In the genomic region with DNA sequence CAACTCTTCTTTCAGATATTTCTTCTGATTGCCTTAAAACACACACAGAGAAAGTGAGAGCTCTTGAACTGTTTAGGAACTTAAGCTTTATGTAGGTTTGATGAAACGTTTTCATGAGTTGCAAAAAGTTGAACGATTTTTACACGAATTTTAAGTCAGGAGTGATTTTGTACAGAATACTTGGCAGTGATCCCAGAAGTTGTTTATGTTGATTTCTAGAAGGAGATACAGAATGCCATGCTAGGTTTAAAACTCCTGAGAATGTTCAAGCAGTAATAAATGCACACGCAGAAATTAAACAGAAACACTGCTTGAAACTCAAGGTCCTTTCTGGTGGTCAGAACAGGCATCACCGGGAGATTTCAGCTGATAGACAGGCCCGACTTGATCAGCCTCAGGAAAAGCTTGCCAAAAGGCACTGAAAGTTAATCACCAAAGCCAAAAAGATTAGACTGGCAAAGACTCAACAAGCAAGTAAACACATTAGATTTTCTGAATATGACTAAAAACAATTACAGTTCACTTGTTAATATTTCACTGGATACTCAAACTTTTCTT, we compare ENCODE assay signal across 24 cellular contexts.
A peak's percentile ranks its signal among the peaks of the same experiment; 100 is the strongest.
DNase-seq lines count a peak whose midpoint lies in the region; ATAC-seq and TF ChIP-seq lines count a peak whose summit lies in the region.
"Had no signal": no experiment of that assay in that cellular context is flagged by ENCODE, and none has a peak within 500 bp of the region (broad histone marks: within the 10 kb centered on the region; RNA-seq: fewer than 3 reads in every experiment).

No MANE protein-coding gene starts in this region.

- H3K27me3 ChIP-seq in HCT116 (ENCODE audit: insufficient read depth, low read length) (no peaks in the 10 kb centered on the region), adipocyte (replicated peaks; ENCODE audit: control insufficient read depth, insufficient read depth, low read length) (no peaks in the 10 kb centered on the region), parathyroid adenoma (ENCODE audit: control insufficient read depth, insufficient read depth, low read length) (no peaks in the 10 kb centered on the region), A673 (replicated peaks; ENCODE audit: insufficient read depth, low read depth, low read length, poor library complexity) (no peaks in the 10 kb centered on the region)
- no peaks in the 10 kb centered on the region for H3K27me3 ChIP-seq in CD8-positive, alpha-beta memory T cell (ENCODE audit: insufficient read depth, low read length, poor library complexity, severe bottlenecking)
- H3K27me3 ChIP-seq: heart left ventricle, left lung, sigmoid colon had no signal

- H3K27me3 Mint-ChIP-seq in CD8-positive, alpha-beta memory T cell: peaks cover 6 to 37% of the 10 kb centered on the region in 2 donors

- H3K4me3 ChIP-seq in HCT116 (replicated peaks in 1 of 2; ENCODE audit: low read depth in 1 of 2, low read length in 2 of 2) (no peak overlapping the region), adipocyte (ENCODE audit: low read length) (no peak overlapping the region), parathyroid adenoma (ENCODE audit: low read depth, low read length) (no peak overlapping the region), A673 (ENCODE audit: low read depth, low read length, poor library complexity, severe bottlenecking) (no peak overlapping the region)
- H3K4me3 ChIP-seq in CD8-positive, alpha-beta memory T cell (ENCODE audit: low read length): no peak overlapping the region
- H3K4me3 ChIP-seq: heart left ventricle, left lung, sigmoid colon had no signal

- intact Hi-C loops in HCT116 (cut with micrococcal nuclease): no loop called here
- intact Hi-C loops in A673 (cut with micrococcal nuclease; ENCODE audit: unreplicated experiment): no loop called here

- no peaks in the 10 kb centered on the region for H3K9me2 ChIP-seq in HCT116 (ENCODE audit: insufficient read depth)

- ATAC-seq in HCT116 (no peak), GM18858 (IDR thresholded peaks at IDR 0.05; ENCODE audit: unreplicated experiment) (no peak)
- ATAC-seq: CD8-positive, alpha-beta T cell; effector memory CD8-positive, alpha-beta T cell; heart left ventricle; left lung; natural killer cell had no signal

- H3K4me1 Mint-ChIP-seq in CD8-positive, alpha-beta memory T cell: no peaks in the 10 kb centered on the region
- H3K4me1 Mint-ChIP-seq: activated naive CD4-positive, alpha-beta T cell treated with anti-CD3 and anti-CD28 coated beads, Interleukin-2, amount 50 U/mL, for 24 hours; natural killer cell had no signal

- H3K9me3 Mint-ChIP-seq in CD8-positive, alpha-beta memory T cell: no peaks in the 10 kb centered on the region
- H3K9me3 Mint-ChIP-seq: activated naive CD4-positive, alpha-beta T cell treated with anti-CD3 and anti-CD28 coated beads, Interleukin-2, amount 50 U/mL, for 24 hours; activated T-helper 1 cell treated with anti-CD3 and anti-CD28 coated beads, Interleukin-12 subunit alpha, Interleukin-12 subunit beta, Interleukin-2, Interleukin-4 antibody, amounts not matched to agents 30 ng/mL and 10 ng/mL and 1 ng/mL, durations not matched to agents 14 hours and 24 hours and 36 hours; CD8-positive, alpha-beta T cell; effector memory CD8-positive, alpha-beta T cell; mesothelial cell of epicardium; natural killer cell had no signal

- H3K27ac ChIP-seq in HCT116 (ENCODE audit: low read depth, low read length) (no peak overlapping the region), parathyroid adenoma (no peak overlapping the region), A673 (ENCODE audit: low read depth, low read length, poor library complexity, severe bottlenecking) (no peak overlapping the region)
- no peak overlapping the region for H3K27ac ChIP-seq in CD8-positive, alpha-beta memory T cell (ENCODE audit: low read depth, low read length)
- H3K27ac ChIP-seq: heart left ventricle, left lung, sigmoid colon had no signal

- H3K9ac ChIP-seq in HCT116 (ENCODE audit: low read length) (no peak overlapping the region), adipocyte (ENCODE audit: low read length) (no peak overlapping the region), parathyroid adenoma (no peak overlapping the region)

- no peak overlapping the region for H3K27ac Mint-ChIP-seq in CD8-positive, alpha-beta memory T cell
- H3K27ac Mint-ChIP-seq: activated naive CD4-positive, alpha-beta T cell treated with anti-CD3 and anti-CD28 coated beads, Interleukin-2, amount 50 U/mL, for 24 hours; activated T-helper 1 cell treated with anti-CD3 and anti-CD28 coated beads, Interleukin-12 subunit alpha, Interleukin-12 subunit beta, Interleukin-2, Interleukin-4 antibody, amounts not matched to agents 30 ng/mL and 10 ng/mL and 1 ng/mL, durations not matched to agents 14 hours and 24 hours and 36 hours; CD8-positive, alpha-beta T cell; effector memory CD8-positive, alpha-beta T cell; mesothelial cell of epicardium; natural killer cell had no signal

- H3K9me3 ChIP-seq in HCT116 (ENCODE audit: control insufficient read depth in 1 of 2, insufficient read depth in 1 of 2, low read depth in 1 of 2, low read length in 2 of 2) (no peaks in the 10 kb centered on the region), adipocyte (ENCODE audit: control insufficient read depth, low read length) (no peaks in the 10 kb centered on the region), parathyroid adenoma (ENCODE audit: control insufficient read depth, low read length) (no peaks in the 10 kb centered on the region), A673 (ENCODE audit: low read depth, low read length, poor library complexity, severe bottlenecking) (no peaks in the 10 kb centered on the region)
- no peaks in the 10 kb centered on the region for H3K9me3 ChIP-seq in CD8-positive, alpha-beta memory T cell (ENCODE audit: low read length)
- H3K9me3 ChIP-seq: heart left ventricle, left lung, sigmoid colon had no signal

- RAD21 ChIA-PET in HCT116 (lab: Charles Lee; ENCODE audit: low non-redundant PET in 1 of 2, low total read pairs in 2 of 2, uncharacterized antibody in 2 of 2, unreplicated experiment in 2 of 2): no interaction called here

- no peak for TF ChIP-seq RAD21 in HCT116 (IDR thresholded peaks at IDR 0.05; ENCODE audit: low read depth)

- TF ChIP-seq POLR2A in HCT116 (IDR thresholded peaks at IDR 0.05; ENCODE audit: borderline replicate concordance, extremely low read depth, insufficient read depth, insufficient read length): no peak

- H3K4me2 ChIP-seq in HCT116 (ENCODE audit: low read length) (no peak overlapping the region), parathyroid adenoma (ENCODE audit: low read length) (peak overlapping the region; percentile 35)

- H3K4me1 ChIP-seq in HCT116 (ENCODE audit: control insufficient read depth in 1 of 2, insufficient read depth in 2 of 2, low read length in 2 of 2) (peaks cover 23 to 48% of the 10 kb centered on the region in 2 experiments), adipocyte (ENCODE audit: control insufficient read depth, insufficient read depth, low read length) (no peaks in the 10 kb centered on the region), parathyroid adenoma (no peaks in the 10 kb centered on the region), A673 (ENCODE audit: insufficient read depth, low read length, poor library complexity, severe bottlenecking) (no peaks in the 10 kb centered on the region)
- H3K4me1 ChIP-seq in CD8-positive, alpha-beta memory T cell (ENCODE audit: insufficient read depth, low read length): no peaks in the 10 kb centered on the region
- H3K4me1 ChIP-seq: left lung had no signal

- H3K4me3 Mint-ChIP-seq in CD8-positive, alpha-beta memory T cell: no peak overlapping the region
- H3K4me3 Mint-ChIP-seq: activated naive CD4-positive, alpha-beta T cell treated with anti-CD3 and anti-CD28 coated beads, Interleukin-2, amount 50 U/mL, for 24 hours; activated T-helper 1 cell treated with anti-CD3 and anti-CD28 coated beads, Interleukin-12 subunit alpha, Interleukin-12 subunit beta, Interleukin-2, Interleukin-4 antibody, amounts not matched to agents 30 ng/mL and 10 ng/mL and 1 ng/mL, durations not matched to agents 14 hours and 24 hours and 36 hours; CD8-positive, alpha-beta T cell; effector memory CD8-positive, alpha-beta T cell; mesothelial cell of epicardium; natural killer cell had no signal

- CTCF ChIA-PET in HCT116 (lab: Charles Lee) (no interaction called here), A673 (lab: Charles Lee) (no interaction called here)
- CTCF ChIA-PET in CD8-positive, alpha-beta memory T cell (lab: Charles Lee): no interaction called here

- H3K36me3 ChIP-seq in HCT116 (ENCODE audit: control insufficient read depth in 1 of 2, insufficient read depth in 2 of 2, low read length in 2 of 2): no peaks in the 10 kb centered on the region
- no peaks in the 10 kb centered on the region for H3K36me3 ChIP-seq in adipocyte (ENCODE audit: control insufficient read depth, insufficient read depth, low read length, severe bottlenecking)
- no peaks in the 10 kb centered on the region for H3K36me3 ChIP-seq in parathyroid adenoma (ENCODE audit: control insufficient read depth, insufficient read depth, low read length)
- H3K36me3 ChIP-seq in A673 (ENCODE audit: insufficient read depth, low read length, poor library complexity, severe bottlenecking): no peaks in the 10 kb centered on the region
- H3K36me3 ChIP-seq in CD8-positive, alpha-beta memory T cell (ENCODE audit: insufficient read depth, low read length): no peaks in the 10 kb centered on the region
- H3K36me3 ChIP-seq: heart left ventricle, left lung, sigmoid colon had no signal

- BruUV-seq in HCT116 (replicated peaks; lab: Mats Ljungman, UMichigan) (no TSS peak), A673 (replicated peaks; lab: Mats Ljungman, UMichigan) (no TSS peak)

- no peak for TF ChIP-seq CTCF in HCT116 (IDR thresholded peaks at IDR 0.05 in 2 of 3, conservative IDR thresholded peaks at IDR 0.05 in 1 of 3; ENCODE audit: borderline replicate concordance in 1 of 3, insufficient read depth in 1 of 3, low read depth in 2 of 3, low read length in 2 of 3)
- no peak for TF ChIP-seq CTCF in parathyroid adenoma (IDR thresholded peaks at IDR 0.05)
- no peak for TF ChIP-seq CTCF in A673 (conservative IDR thresholded peaks at IDR 0.05; ENCODE audit: low read depth, low read length)

- DNase-seq in HCT116 (ENCODE audit: low read depth, low spot score) (no peak), adipocyte (ENCODE audit: low read depth) (peak; percentile 70), fibroblast of peridontal ligament (ENCODE audit: extremely low read depth) (peak; percentile 60), A673 (ENCODE audit: low spot score) (no peak)
- no peak for DNase-seq in CD8-positive, alpha-beta memory T cell
- DNase-seq: activated CD4-positive, alpha-beta T cell treated with anti-CD3 and anti-CD28 coated beads for 48 hours; CD8-positive, alpha-beta T cell; DMS53; effector memory CD8-positive, alpha-beta T cell; HCEC 1CT; heart left ventricle; Karpas-422; left lung; natural killer cell; NCI-H1694 treated with DMSO at 0.1 percent for 48 hours; NCI-H69; Right ventricle myocardium superior; sigmoid colon; substantia nigra had no signal

- POLR2A ChIA-PET in HCT116 (lab: Charles Lee): no interaction called here
- POLR2A ChIA-PET in A673 (lab: Charles Lee; ENCODE audit: low non-redundant PET): no interaction called here
- POLR2A ChIA-PET in CD8-positive, alpha-beta memory T cell (lab: Charles Lee): no interaction called here

- no peaks in the 10 kb centered on the region for H4K20me1 ChIP-seq in HCT116 (ENCODE audit: insufficient read depth)

- no peaks in the 10 kb centered on the region for H3K36me3 Mint-ChIP-seq in CD8-positive, alpha-beta memory T cell
- H3K36me3 Mint-ChIP-seq: activated naive CD4-positive, alpha-beta T cell treated with anti-CD3 and anti-CD28 coated beads, Interleukin-2, amount 50 U/mL, for 24 hours; CD8-positive, alpha-beta T cell; mesothelial cell of epicardium; natural killer cell had no signal

- peak overlapping the region; percentile 41 for H2AFZ ChIP-seq in HCT116 (ENCODE audit: low read depth, low read length, poor library complexity, severe bottlenecking)
- H2AFZ ChIP-seq in parathyroid adenoma: peak overlapping the region; percentile 51

- no peaks in the 10 kb centered on the region for H3K79me2 ChIP-seq in HCT116 (ENCODE audit: insufficient read depth, low read length)
- no peaks in the 10 kb centered on the region for H3K79me2 ChIP-seq in parathyroid adenoma

Comparison
In these comparisons a context has a peak if more than half of its experiments do, and no peak if none do; other contexts are left out.
1. DNase-seq: peak in adipocyte (single experiment) and fibroblast of peridontal ligament (single experiment); none in HCT116 (single experiment), A673 (single experiment) and CD8-positive, alpha-beta memory T cell (0 of 5).